1 cellular context compared by ENCODE assay signal in genomic region chr1:91014475-91014874, GRCh38.
TF ChIP-seq lines count a peak whose summit lies in the region.

No MANE protein-coding gene starts in this region.

TF ChIP-seq in SK-N-SH treated with all-trans-retinoic acid at 6 μM for 48 hours, 23 proteins besides CTCF, POLR2A, EP300 and RAD21 (continued from another document):
- TF ChIP-seq PATZ1 (CRISPR knock-in tag; IDR thresholded peaks at IDR 0.05; ENCODE audit: borderline replicate concordance) (no peak), POU6F1 (CRISPR knock-in tag; IDR thresholded peaks at IDR 0.05; ENCODE audit: borderline replicate concordance, low read depth) (no peak), ZNF565 (CRISPR knock-in tag; conservative IDR thresholded peaks at IDR 0.05; ENCODE audit: low read depth) (no peak)
